ENCODE assay signal across 12 cellular contexts in the genomic region with DNA sequence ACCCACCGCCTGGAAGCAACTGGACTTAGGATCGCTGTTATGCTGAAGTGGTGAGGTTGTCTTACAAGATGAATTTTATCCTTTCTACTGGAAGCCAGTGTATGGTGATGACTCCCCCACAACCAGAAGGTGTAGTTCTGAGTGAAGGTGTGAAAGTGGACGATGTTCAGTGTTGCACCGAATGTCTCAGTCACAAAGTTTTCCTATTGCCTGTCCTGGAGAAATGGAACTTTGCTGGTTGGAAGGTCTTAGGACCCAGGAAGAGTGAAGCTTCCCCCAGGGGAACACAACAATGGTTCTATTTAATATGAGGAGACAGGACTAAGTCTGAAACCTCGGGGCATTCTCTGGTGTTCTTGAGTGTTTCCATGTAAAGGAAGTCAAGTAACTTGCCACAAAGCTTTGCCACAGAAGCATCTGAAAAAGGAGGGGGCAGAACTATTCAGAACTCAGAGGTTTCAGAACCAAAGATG. TPM values are rescaled to one million over a fixed set of nuclear protein-coding genes. Genes with fewer than 3 reads are reported as not detected.
DNase-seq lines count a peak whose midpoint lies in the region; ATAC-seq, FAIRE-seq and TF ChIP-seq lines count a peak whose summit lies in the region.
"Had no signal": no experiment of that assay in that cellular context is flagged by ENCODE, and none has a peak within 500 bp of the region (broad histone marks: within the 10 kb centered on the region; RNA-seq: fewer than 3 reads in every experiment).

No MANE protein-coding gene starts in this region.

- no peaks in the 10 kb centered on the region for H3K23me2 ChIP-seq in H9 (ENCODE audit: insufficient read length, low read depth, low read length, poor library complexity, severe bottlenecking)

- WGBS in A549 (ENCODE audit: missing lambda C conversion rate) = 88% methylated on average over 5 of the region's 5 CpGs
- WGBS in H9 (ENCODE audit: extremely low coverage, insufficient read length, low lambda C conversion rate) = no CpG with 5 or more reads among the region's 5 CpGs
- 80% methylated on average over 5 of the region's 5 CpGs for WGBS in GM12878 (ENCODE audit: insufficient coverage, insufficient replicate concordance, low lambda C conversion rate, missing lambda C conversion rate)

- H2BK5ac ChIP-seq in H9 (ENCODE audit: insufficient read length, low read length) = no peak overlapping the region

- H3K36me3 Mint-ChIP-seq in H9 (ENCODE audit: insufficient read depth in 1 of 3, low read depth in 3 of 3) = peaks cover 24 to 53% (median 37%) of the 10 kb centered on the region in 3 experiments
- H3K36me3 Mint-ChIP-seq in naive thymus-derived CD8-positive, alpha-beta T cell = peaks cover 0 to 47% (median 8%) of the 10 kb centered on the region in 3 donors

- no peak overlapping the region for H3K4ac ChIP-seq in H9 (ENCODE audit: low read depth, low read length)

- H4K8ac ChIP-seq in H9 (replicated peaks; ENCODE audit: insufficient read length, low read depth, low read length) = no peak overlapping the region

- intact Hi-C loops in GM12878 (cut with micrococcal nuclease; ENCODE audit: unreplicated experiment) = no loop called here
- intact Hi-C loops in left lung (cut with DNase I) = no loop called here

- H4K20me1 ChIP-seq in H9 (ENCODE audit: control insufficient read depth, insufficient read depth, insufficient read length) (no peaks in the 10 kb centered on the region), GM12878 (ENCODE audit: control insufficient read depth, insufficient read depth) (no peaks in the 10 kb centered on the region; the same call in 1 of the 2 replicates)

- H2BK20ac ChIP-seq in H9 (ENCODE audit: low read depth, low read length, poor library complexity, severe bottlenecking) = no peak overlapping the region

- H4K91ac ChIP-seq in H9 (ENCODE audit: insufficient read length, low read depth, low read length) = no peak overlapping the region

- TF ChIP-seq CTCF in A549 (IDR thresholded peaks at IDR 0.05) (no peak), H9 (conservative IDR thresholded peaks at IDR 0.05) (no peak), GM12878 (IDR thresholded peaks at IDR 0.05 in 2 of 3, conservative IDR thresholded peaks at IDR 0.05 in 1 of 3; ENCODE audit: control insufficient read depth in 2 of 3, extremely low read depth in 1 of 3, insufficient read depth in 1 of 3, low read depth in 3 of 3, low read length in 3 of 3) (no peak), left lung (IDR thresholded peaks at IDR 0.05) (no peak)

- peaks cover 24 to 25% of the 10 kb centered on the region in 2 experiments for H3K4me1 Mint-ChIP-seq in H9
- H3K4me1 Mint-ChIP-seq in naive thymus-derived CD8-positive, alpha-beta T cell = peaks cover 20 to 56% (median 39%) of the 10 kb centered on the region in 4 donors

- H2AFZ ChIP-seq in H9 (ENCODE audit: low read length) (no peak overlapping the region), GM12878 (ENCODE audit: control insufficient read depth, low read depth, low read length) (no peak overlapping the region)

- H3K27ac ChIP-seq in A549 = no peak overlapping the region
- H3K27ac ChIP-seq in H9 (ENCODE audit: insufficient read length, low read depth, low read length) = no peak overlapping the region
- no peak overlapping the region for H3K27ac ChIP-seq in GM12878 (ENCODE audit: control insufficient read depth, insufficient read depth)
- no peak overlapping the region for H3K27ac ChIP-seq in left lung
- H3K27ac ChIP-seq: vagina had no signal

- no peak overlapping the region for H2AK5ac ChIP-seq in H9 (ENCODE audit: insufficient read length, low read length)

- H3K79me1 ChIP-seq in H9 (ENCODE audit: insufficient read depth, low read depth, low read length, poor library complexity, severe bottlenecking) = no peaks in the 10 kb centered on the region

- H3T11ph ChIP-seq in H9 (ENCODE audit: low read length) = no peak overlapping the region

- no peaks in the 10 kb centered on the region for H3K9me3 ChIP-seq in A549
- no peaks in the 10 kb centered on the region for H3K9me3 ChIP-seq in H9 (ENCODE audit: control insufficient read depth, low read depth, low read length)
- H3K9me3 ChIP-seq in GM12878 (replicated peaks; ENCODE audit: control insufficient read depth, insufficient read depth, low read length) = no peaks in the 10 kb centered on the region
- no peaks in the 10 kb centered on the region for H3K9me3 ChIP-seq in left lung
- H3K9me3 ChIP-seq: MG63, vagina had no signal

- TF ChIP-seq EP300 in A549 (IDR thresholded peaks at IDR 0.05) = no peak
- no peak for TF ChIP-seq EP300 in GM12878 (IDR thresholded peaks at IDR 0.05; ENCODE audit: borderline replicate concordance in 1 of 2, control insufficient read depth in 1 of 2, low read depth in 2 of 2, low read length in 2 of 2)

- H2BK12ac ChIP-seq in H9 (ENCODE audit: insufficient read length, low read depth, low read length) = no peak overlapping the region

- peak overlapping the region; percentile 74 to 95 (median 80); a peak in 4 of 7 replicates for H3K27ac Mint-ChIP-seq in H9
- H3K27ac Mint-ChIP-seq in naive thymus-derived CD8-positive, alpha-beta T cell = peak overlapping the region; percentile 28 to 93 (median 79)

- H3K4me2 ChIP-seq in A549 (no peak overlapping the region), H9 (ENCODE audit: insufficient read depth, insufficient read length, low read length) (no peak overlapping the region), GM12878 (ENCODE audit: control insufficient read depth, insufficient read depth) (no peak overlapping the region)

- TF ChIP-seq POLR2A in A549 (IDR thresholded peaks at IDR 0.05; ENCODE audit: low read length) (no peak), GM12878 (IDR thresholded peaks at IDR 0.05; ENCODE audit: low read depth, low read length) (no peak)

- no peaks in the 10 kb centered on the region for H3K79me2 ChIP-seq in H9 (ENCODE audit: insufficient read depth, low read length)
- H3K79me2 ChIP-seq in GM12878 (ENCODE audit: control insufficient read depth, insufficient read depth, low read length) = no peaks in the 10 kb centered on the region

- no peak overlapping the region for H3K14ac ChIP-seq in H9 (ENCODE audit: insufficient read depth, low read length)

- no peak overlapping the region for H3K9ac ChIP-seq in H9 (ENCODE audit: extremely low read depth, insufficient read length, low read length)
- no peak overlapping the region for H3K9ac ChIP-seq in GM12878 (ENCODE audit: control insufficient read depth, insufficient read depth, low read length)

- no peak overlapping the region for H3K23ac ChIP-seq in H9 (ENCODE audit: insufficient read length, low read depth, low read length)

- in situ Hi-C loops in GM12878 (cut with MboI) = loop anchor here (5.0 kb wide), 1 partner anchor 51 kb away; no protein-coding TSS in a partner anchor

- no peak overlapping the region for H3K18ac ChIP-seq in H9 (ENCODE audit: insufficient read length, low read depth, low read length)

- ATAC-seq in A549 (no peak), GM12878 (no peak), HG03521 (IDR thresholded peaks at IDR 0.05; ENCODE audit: unreplicated experiment) (no peak), HG02571 (IDR thresholded peaks at IDR 0.05; ENCODE audit: unreplicated experiment) (no peak), left lung (no peak)
- no peak for ATAC-seq in naive thymus-derived CD8-positive, alpha-beta T cell

- no peak overlapping the region for H3K56ac ChIP-seq in H9 (ENCODE audit: insufficient read length, low read depth, low read length)

- H3K4me3 ChIP-seq in A549 (no peak overlapping the region), GM12878 (no peak overlapping the region), left lung (no peak overlapping the region)
- H3K4me3 ChIP-seq: MG63, vagina had no signal

- DNase-seq in A549 (ENCODE audit: low read depth in 1 of 2, low spot score in 1 of 2) = no peak
- DNase-seq in H9 = no peak
- DNase-seq in GM12878 (ENCODE audit: low read depth, low spot score) = no peak
- DNase-seq in naive thymus-derived CD8-positive, alpha-beta T cell = no peak
- DNase-seq in NCI-H2196 (lab: John Stamatoyannopoulos, UW; ENCODE audit: unreplicated experiment) = no peak
- no peak for DNase-seq in left lung
- DNase-seq: Calu3; MG63; NK-92 treated with Interleukin-12 subunit alpha and Interleukin-12 subunit beta, amount 100 ng/mL, for 24 hours had no signal

- H3K36me3 ChIP-seq in GM12878 (ENCODE audit: control insufficient read depth in 2 of 2, insufficient read depth in 2 of 2, low read length in 1 of 2) (peaks cover 22 to 26% of the 10 kb centered on the region in 2 experiments), left lung (peaks cover 0 to 45% of the 10 kb centered on the region in 2 donors)

- H3K4me1 ChIP-seq in A549 (peaks cover 9% of the 10 kb centered on the region; the same call in 2 of the 3 replicates), H9 (ENCODE audit: insufficient read depth, low read length) (no peaks in the 10 kb centered on the region), GM12878 (ENCODE audit: control insufficient read depth, insufficient read depth, low read length) (no peaks in the 10 kb centered on the region), left lung (peaks cover 2 to 27% of the 10 kb centered on the region in 2 donors)

- no peak overlapping the region for H2BK15ac ChIP-seq in H9 (ENCODE audit: low read depth, low read length)

- H3K27me3 Mint-ChIP-seq in H9 (ENCODE audit: low read depth) = no peaks in the 10 kb centered on the region; the same call in 1 of the 2 replicates
- no peaks in the 10 kb centered on the region for H3K27me3 Mint-ChIP-seq in naive thymus-derived CD8-positive, alpha-beta T cell

- CTCF ChIA-PET in A549 (lab: Yijun Ruan, JAX) (interaction anchor here (1.0 to 1.9 kb wide), 4 partner anchors 9 to 146 kb away, joined by 3 to 6 read pairs (median 4); no protein-coding TSS in a partner anchor), GM12878 (lab: Yijun Ruan, JAX) (no interaction called here)

- FAIRE-seq in A549 (lab: Jason Lieb, UNC) (no peak), GM12878 (lab: Jason Lieb, UNC) (no peak)

- SMC1A ChIA-PET in GM12878 (lab: Charles Lee; ENCODE audit: uncharacterized antibody, unreplicated experiment) = no interaction called here

- RAD21 ChIA-PET in GM12878 (lab: Charles Lee; ENCODE audit: unreplicated experiment) = no interaction called here

- H3K27me3 ChIP-seq in H9 (ENCODE audit: insufficient read depth, low read length) (no peaks in the 10 kb centered on the region), GM12878 (replicated peaks in 1 of 2; ENCODE audit: control insufficient read depth in 2 of 2, insufficient read depth in 2 of 2, low read length in 1 of 2) (no peaks in the 10 kb centered on the region), left lung (no peaks in the 10 kb centered on the region)
- H3K27me3 ChIP-seq: MG63, vagina had no signal

- H2BK120ac ChIP-seq in H9 (ENCODE audit: low read depth, low read length, poor library complexity, severe bottlenecking) = no peak overlapping the region

- no TSS peak for BruUV-seq in GM12878 (replicated peaks; lab: Mats Ljungman, UMichigan)

- H4K5ac ChIP-seq in H9 (ENCODE audit: insufficient read length, low read depth, low read length) = no peak overlapping the region

- H3K4me3 Mint-ChIP-seq in H9 = no peak overlapping the region
- peak overlapping the region in 5 of 10 donors; percentile 2 to 51 (median 20) for H3K4me3 Mint-ChIP-seq in naive thymus-derived CD8-positive, alpha-beta T cell

- no peak for TF ChIP-seq RAD21 in A549 (conservative IDR thresholded peaks at IDR 0.05 in 1 of 2, IDR thresholded peaks at IDR 0.05 in 1 of 2)
- TF ChIP-seq RAD21 in GM12878 (IDR thresholded peaks at IDR 0.05; ENCODE audit: insufficient read depth, low read depth, low read length) = no peak

- POLR2A ChIA-PET in A549 (lab: Yijun Ruan, JAX) (no interaction called here), GM12878 (lab: Charles Lee) (no interaction called here)
- POLR2A ChIA-PET in naive thymus-derived CD8-positive, alpha-beta T cell (lab: Charles Lee) = interaction anchor here (0.6 to 0.7 kb wide), 2 partner anchors 10 to 45 kb away, joined by 4 to 11 read pairs; no protein-coding TSS in a partner anchor

- peaks cover 0 to under 1% of the 10 kb centered on the region in 2 experiments; a peak in 3 of 5 replicates for H3K9me3 Mint-ChIP-seq in H9
- no peaks in the 10 kb centered on the region for H3K9me3 Mint-ChIP-seq in naive thymus-derived CD8-positive, alpha-beta T cell

RNA-seq across cellular contexts. Expression of a gene that starts 44.2 kb away (rescaled TPM):
- polyA plus RNA-seq in A549 (2011; rRNA removed) (293 and 300 TPM in 2 replicates), A549 (2017; fragmentation: RNase III; extraction: RNeasy Plus Mini Kit Qiagen cat#74134 plus additional on column Dnase treatment) (130 to 141 TPM (median 134 TPM) in 3 replicates), GM12878 (2011; rRNA removed) (62.7 and 113 TPM in 2 replicates), GM12878 (2014; fragmentation: Illumina TruSeq; extraction: Trizol) (101 and 114 TPM in 2 replicates), GM12878 (2014; fragmentation: Nextera tagmentation; extraction: Ambion mirVana) (10 to 100 TPM; 10.8 to 11.6 TPM), GM12878 (2014; rRNA removed) (106 and 116 TPM in 2 replicates), GM12878 (2016; fragmentation: Nextera tagmentation; extraction: Ambion mirVana) (10 to 100 TPM; 85.6 to 91.9 TPM)
- 152 and 192 TPM in 2 replicates for polyA plus RNA-seq in A549 (2012; cell fraction: cytosol; rRNA removed)
- 274 and 304 TPM in 2 replicates for polyA plus RNA-seq in A549 (2012; cell fraction: nucleus; rRNA removed)
- 312 and 352 TPM in 2 replicates for polyA minus RNA-seq in A549 (2011; rRNA and poly(A)+ RNA removed)
- total RNA-seq in H9 (2021) (345 and 351 TPM in 2 replicates), GM12878 (2014; rRNA removed) (130 and 140 TPM in 2 replicates), GM12878 (2014; rRNA removed; fragmentation: Illumina TruSeq; extraction: Trizol) (78.0 and 82.1 TPM in 2 replicates), GM12878 (2021) (200 and 218 TPM in 2 replicates), left lung (100 to 1,000 TPM; 157 to 187 TPM)
- 204 and 220 TPM in 2 replicates for total RNA-seq in GM12878 (2013; cell fraction: nucleolus; rRNA removed)
- 71.5 TPM for polyA plus RNA-seq in GM12878 (2011; ENCODE audit: low read depth)
- 98.3 and 104 TPM in 2 replicates for polyA plus RNA-seq in GM12878 (2011; cell fraction: cytosol; rRNA removed)
- polyA plus RNA-seq in GM12878 (2011; cell fraction: nucleus; rRNA removed) = 131 and 163 TPM in 2 replicates
- 62.2 and 71.3 TPM in 2 replicates for polyA plus RNA-seq in GM12878 (2012)
- 147 and 182 TPM in 2 replicates for polyA minus RNA-seq in GM12878 (2011; rRNA and poly(A)+ RNA removed)
- 69.5 and 91.4 TPM in 2 replicates for polyA minus RNA-seq in GM12878 (2011; cell fraction: cytosol; rRNA and poly(A)+ RNA removed)
- polyA minus RNA-seq in GM12878 (2011; cell fraction: nucleus; rRNA and poly(A)+ RNA removed) = 50.4 and 99.9 TPM in 2 replicates
- 100 to 1,000 TPM; 149 to 155 TPM for total RNA-seq in naive thymus-derived CD8-positive, alpha-beta T cell
- 10 to 100 TPM; 33.6 to 40.3 (median 34.3) TPM for polyA plus RNA-seq in naive thymus-derived CD8-positive, alpha-beta T cell
